Comparison of ENCODE assay signal across 8 cellular contexts in the genomic region with DNA sequence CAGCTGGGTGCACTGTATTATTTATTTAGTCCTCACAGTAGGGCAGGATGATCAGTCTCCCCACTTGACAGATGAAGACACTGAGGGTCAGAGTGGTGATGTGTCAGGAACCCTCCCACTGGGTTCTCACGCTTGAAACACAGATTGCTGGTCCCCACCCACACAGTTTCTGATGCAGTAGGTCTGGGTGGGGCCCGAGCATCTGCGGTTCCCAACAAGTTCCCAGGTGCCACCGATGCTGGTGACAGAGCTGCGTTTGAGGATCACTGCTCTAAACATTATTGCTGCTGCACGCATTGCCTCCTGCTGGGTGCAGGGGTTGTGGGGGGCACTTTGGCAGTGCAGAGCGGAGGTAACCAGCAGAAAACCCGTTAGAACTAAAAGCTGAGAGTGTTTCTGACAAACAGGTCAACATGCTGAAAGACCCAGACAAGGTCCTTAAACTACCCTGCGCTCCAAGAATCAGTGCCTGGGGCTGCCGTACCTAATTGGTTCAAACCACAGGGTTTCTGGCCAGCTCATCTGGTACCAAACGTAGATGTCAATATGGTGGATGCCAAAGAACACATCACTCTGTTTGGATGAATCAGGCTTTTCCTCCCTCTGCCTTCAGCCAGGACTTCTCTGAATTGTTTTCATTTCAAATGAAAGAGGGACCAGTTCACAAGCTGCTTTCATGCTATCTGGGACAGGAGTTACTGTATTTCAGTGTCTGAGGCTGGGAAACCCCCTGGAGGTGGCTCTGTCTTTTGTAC.
DNase-seq lines count a peak whose midpoint lies in the region; TF ChIP-seq lines count a peak whose summit lies in the region.

No MANE protein-coding gene starts in this region.

- H3K4me1 ChIP-seq in HEK293 (ENCODE audit: control insufficient read depth, insufficient read depth, low read length) (no peaks in the 10 kb centered on the region), hepatocyte (ENCODE audit: insufficient read depth) (peaks cover 15% of the 10 kb centered on the region)

- no peak overlapping the region for H2AFZ ChIP-seq in hepatocyte

- H3K36me3 ChIP-seq in HEK293 (ENCODE audit: control insufficient read depth in 2 of 2, insufficient read depth in 1 of 2, low read length in 2 of 2) = peaks cover 0 to 10% of the 10 kb centered on the region in 2 experiments; a peak in 2 of 3 replicates
- H3K36me3 ChIP-seq in hepatocyte (replicated peaks; ENCODE audit: insufficient read depth, low read depth) = no peaks in the 10 kb centered on the region

- no peak overlapping the region for H3K4me2 ChIP-seq in hepatocyte

- no peak overlapping the region for H3K4me3 Mint-ChIP-seq in activated CD4-positive, alpha-beta T cell treated with anti-CD3 and anti-CD28 coated beads, Interleukin-2, amount 10 ng/mL, durations not matched to agents 7 days and 5 days

- H3K27me3 ChIP-seq in hepatocyte = no peaks in the 10 kb centered on the region

- H3K79me2 ChIP-seq in hepatocyte = no peaks in the 10 kb centered on the region

- H3K9me2 ChIP-seq in hepatocyte (replicated peaks; ENCODE audit: insufficient read depth) = no peaks in the 10 kb centered on the region

- CTCF ChIA-PET in HEK293 (lab: Yijun Ruan, JAX) = interaction anchor here (0.6 to 0.7 kb wide), 2 partner anchors 68 to 182 kb away, joined by 3 read pairs; no protein-coding TSS in a partner anchor
- CTCF ChIA-PET in activated CD4-positive, alpha-beta T cell treated with anti-CD3 and anti-CD28 coated beads, Interleukin-2, amount 10 ng/mL, durations not matched to agents 7 days and 5 days (lab: Charles Lee) = interaction anchor here (1.9 to 2.3 kb wide), 2 partner anchors 11 to 12 kb away, joined by 4 to 5 read pairs; no protein-coding TSS in a partner anchor

- H3K9me3 ChIP-seq in HEK293 (ENCODE audit: control insufficient read depth, insufficient read depth, low read depth, low read length) = no peaks in the 10 kb centered on the region
- H3K9me3 ChIP-seq in hepatocyte (ENCODE audit: low read depth) = no peaks in the 10 kb centered on the region

- no peaks in the 10 kb centered on the region for H3K9me3 Mint-ChIP-seq in activated CD4-positive, alpha-beta T cell treated with anti-CD3 and anti-CD28 coated beads, Interleukin-2, amount 10 ng/mL, durations not matched to agents 7 days and 5 days

- POLR2A ChIA-PET in HEK293 (lab: Yijun Ruan, JAX) = no interaction called here
- POLR2A ChIA-PET in activated CD4-positive, alpha-beta T cell treated with anti-CD3 and anti-CD28 coated beads, Interleukin-2, amount 10 ng/mL, durations not matched to agents 7 days and 5 days (lab: Charles Lee) = no interaction called here

- no peaks in the 10 kb centered on the region for H3K27me3 Mint-ChIP-seq in activated CD4-positive, alpha-beta T cell treated with anti-CD3 and anti-CD28 coated beads, Interleukin-2, amount 10 ng/mL, durations not matched to agents 7 days and 5 days

- H3K27ac Mint-ChIP-seq in activated CD4-positive, alpha-beta T cell treated with anti-CD3 and anti-CD28 coated beads, Interleukin-2, amount 10 ng/mL, durations not matched to agents 7 days and 5 days = peak overlapping the region; percentile 82

- peaks cover 20% of the 10 kb centered on the region for H3K36me3 Mint-ChIP-seq in activated CD4-positive, alpha-beta T cell treated with anti-CD3 and anti-CD28 coated beads, Interleukin-2, amount 10 ng/mL, durations not matched to agents 7 days and 5 days (ENCODE audit: low read depth)

- H3K4me1 Mint-ChIP-seq in activated CD4-positive, alpha-beta T cell treated with anti-CD3 and anti-CD28 coated beads, Interleukin-2, amount 10 ng/mL, durations not matched to agents 7 days and 5 days = peaks cover 30% of the 10 kb centered on the region

- no peak overlapping the region for H3K27ac ChIP-seq in HEK293 (ENCODE audit: extremely low read depth, low read depth, low read length)
- no peak overlapping the region for H3K27ac ChIP-seq in hepatocyte

- no peaks in the 10 kb centered on the region for H4K20me1 ChIP-seq in hepatocyte (ENCODE audit: insufficient read depth, poor library complexity, severe bottlenecking)

- DNase-seq in Ammon's horn (ENCODE audit: low spot score) (peak; percentile 46), hepatocyte (ENCODE audit: low spot score) (no peak), NCI-H2171 treated with DMSO at 0.1 percent for 48 hours (lab: John Stamatoyannopoulos, UW) (no peak), D341Med (ENCODE audit: low spot score) (no peak)
- DNase-seq in activated CD4-positive, alpha-beta T cell treated with anti-CD3 and anti-CD28 coated beads, Interleukin-2, amount 10 ng/mL, durations not matched to agents 7 days and 5 days = peak; percentile 20
- DNase-seq in effector CD4-positive, alpha-beta T cell = peak; percentile 30
- DNase-seq in stimulated activated CD4-positive, alpha-beta T cell treated with anti-CD3 and anti-CD28 coated beads, Interleukin-1b, Interleukin-23, amount 100 ng/mL, for 4 hours (ENCODE audit: low read depth in 2 of 2) = peak; percentile 35 to 37

- WGBS in hepatocyte (ENCODE audit: low lambda C conversion rate, missing lambda C conversion rate) = 92% methylated on average over 11 of the region's 11 CpGs

- H3K4me3 ChIP-seq in HEK293 (ENCODE audit: low read depth, low read length) = no peak overlapping the region
- H3K4me3 ChIP-seq in hepatocyte = no peak overlapping the region

- TF ChIP-seq CTCF in HEK293 (tag by site-specific recombination; IDR thresholded peaks at IDR 0.05) = no peak
- no peak for TF ChIP-seq CTCF in hepatocyte (IDR thresholded peaks at IDR 0.05; ENCODE audit: poor library complexity)

TF ChIP-seq in HEK293, 187 proteins besides CTCF, POLR2A, EP300 and RAD21:
- TF ChIP-seq ZNF274 (IDR thresholded peaks at IDR 0.05; ENCODE audit: low read length) = no peak
- no peak for TF ChIP-seq ZNF274 (tag by site-specific recombination; IDR thresholded peaks at IDR 0.05; ENCODE audit: borderline replicate concordance)
- peak; percentile 58 for TF ChIP-seq ZFHX2 (tag by site-specific recombination; conservative IDR thresholded peaks at IDR 0.05)
- no peak for TF ChIP-seq ZNF514 (tag by site-specific recombination; IDR thresholded peaks at IDR 0.05)
- peak; percentile 41 for TF ChIP-seq ZIC2 (tag by site-specific recombination; IDR thresholded peaks at IDR 0.05)
- TF ChIP-seq, protein P1, sequence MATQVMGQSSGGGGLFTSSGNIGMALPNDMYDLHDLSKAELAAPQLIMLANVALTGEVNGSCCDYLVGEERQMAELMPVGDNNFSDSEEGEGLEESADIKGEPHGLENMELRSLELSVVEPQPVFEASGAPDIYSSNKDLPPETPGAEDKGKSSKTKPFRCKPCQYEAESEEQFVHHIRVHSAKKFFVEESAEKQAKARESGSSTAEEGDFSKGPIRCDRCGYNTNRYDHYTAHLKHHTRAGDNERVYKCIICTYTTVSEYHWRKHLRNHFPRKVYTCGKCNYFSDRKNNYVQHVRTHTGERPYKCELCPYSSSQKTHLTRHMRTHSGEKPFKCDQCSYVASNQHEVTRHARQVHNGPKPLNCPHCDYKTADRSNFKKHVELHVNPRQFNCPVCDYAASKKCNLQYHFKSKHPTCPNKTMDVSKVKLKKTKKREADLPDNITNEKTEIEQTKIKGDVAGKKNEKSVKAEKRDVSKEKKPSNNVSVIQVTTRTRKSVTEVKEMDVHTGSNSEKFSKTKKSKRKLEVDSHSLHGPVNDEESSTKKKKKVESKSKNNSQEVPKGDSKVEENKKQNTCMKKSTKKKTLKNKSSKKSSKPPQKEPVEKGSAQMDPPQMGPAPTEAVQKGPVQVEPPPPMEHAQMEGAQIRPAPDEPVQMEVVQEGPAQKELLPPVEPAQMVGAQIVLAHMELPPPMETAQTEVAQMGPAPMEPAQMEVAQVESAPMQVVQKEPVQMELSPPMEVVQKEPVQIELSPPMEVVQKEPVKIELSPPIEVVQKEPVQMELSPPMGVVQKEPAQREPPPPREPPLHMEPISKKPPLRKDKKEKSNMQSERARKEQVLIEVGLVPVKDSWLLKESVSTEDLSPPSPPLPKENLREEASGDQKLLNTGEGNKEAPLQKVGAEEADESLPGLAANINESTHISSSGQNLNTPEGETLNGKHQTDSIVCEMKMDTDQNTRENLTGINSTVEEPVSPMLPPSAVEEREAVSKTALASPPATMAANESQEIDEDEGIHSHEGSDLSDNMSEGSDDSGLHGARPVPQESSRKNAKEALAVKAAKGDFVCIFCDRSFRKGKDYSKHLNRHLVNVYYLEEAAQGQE (tag by site-specific recombination; IDR thresholded peaks at IDR 0.05) = no peak
- TF ChIP-seq EGR2 (tag by site-specific recombination; IDR thresholded peaks at IDR 0.05; ENCODE audit: low read depth) = peak; percentile 32; the same call in 1 of the 2 replicates
- TF ChIP-seq, protein P2, sequence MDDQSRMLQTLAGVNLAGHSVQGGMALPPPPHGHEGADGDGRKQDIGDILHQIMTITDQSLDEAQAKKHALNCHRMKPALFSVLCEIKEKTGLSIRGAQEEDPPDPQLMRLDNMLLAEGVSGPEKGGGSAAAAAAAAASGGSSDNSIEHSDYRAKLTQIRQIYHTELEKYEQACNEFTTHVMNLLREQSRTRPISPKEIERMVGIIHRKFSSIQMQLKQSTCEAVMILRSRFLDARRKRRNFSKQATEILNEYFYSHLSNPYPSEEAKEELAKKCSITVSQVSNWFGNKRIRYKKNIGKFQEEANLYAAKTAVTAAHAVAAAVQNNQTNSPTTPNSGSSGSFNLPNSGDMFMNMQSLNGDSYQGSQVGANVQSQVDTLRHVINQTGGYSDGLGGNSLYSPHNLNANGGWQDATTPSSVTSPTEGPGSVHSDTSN (CRISPR knock-in tag; IDR thresholded peaks at IDR 0.05) = no peak

Comparison
In these comparisons a context has a peak if more than half of its experiments do, and no peak if none do; other contexts are left out.
1. DNase-seq: peak in Ammon's horn (single experiment), activated CD4-positive, alpha-beta T cell treated with anti-CD3 and anti-CD28 coated beads, Interleukin-2, amount 10 ng/mL, durations not matched to agents 7 days and 5 days (single experiment), effector CD4-positive, alpha-beta T cell (single experiment) and stimulated activated CD4-positive, alpha-beta T cell treated with anti-CD3 and anti-CD28 coated beads, Interleukin-1b, Interleukin-23, amount 100 ng/mL, for 4 hours (2 of 2); none in hepatocyte (single experiment), NCI-H2171 treated with DMSO at 0.1 percent for 48 hours (single experiment) and D341Med (single experiment).